Comparison of ENCODE assay signal across 1 cellular context in the genomic region with DNA sequence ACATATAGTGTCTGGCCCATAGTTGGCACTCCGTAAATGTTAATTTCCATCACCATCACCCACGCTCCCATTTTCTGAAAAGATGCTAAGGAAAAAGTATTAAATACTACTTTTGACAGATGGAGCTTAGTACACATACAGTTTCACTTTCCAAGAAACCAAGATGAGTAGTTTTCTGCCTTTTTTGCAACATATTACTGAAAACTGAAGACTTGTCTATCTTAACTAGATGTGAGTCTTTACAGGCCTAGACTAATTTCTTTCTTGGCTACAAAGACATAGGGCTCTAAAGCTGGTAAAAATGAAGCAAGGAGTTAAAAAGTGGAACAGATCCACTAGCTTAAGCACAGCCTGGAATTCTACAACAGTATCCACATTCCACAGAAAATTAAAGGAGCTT.
TF ChIP-seq lines count a peak whose summit lies in the region.

No MANE protein-coding gene starts in this region.

TF ChIP-seq in SK-N-SH treated with all-trans-retinoic acid at 6 μM for 48 hours, 23 proteins besides CTCF, POLR2A, EP300 and RAD21 (continued from another document):
- TF ChIP-seq PATZ1 (CRISPR knock-in tag; IDR thresholded peaks at IDR 0.05; ENCODE audit: borderline replicate concordance), result no peak
- no peak for TF ChIP-seq POU6F1 (CRISPR knock-in tag; IDR thresholded peaks at IDR 0.05; ENCODE audit: borderline replicate concordance, low read depth)
- TF ChIP-seq, protein P1, sequence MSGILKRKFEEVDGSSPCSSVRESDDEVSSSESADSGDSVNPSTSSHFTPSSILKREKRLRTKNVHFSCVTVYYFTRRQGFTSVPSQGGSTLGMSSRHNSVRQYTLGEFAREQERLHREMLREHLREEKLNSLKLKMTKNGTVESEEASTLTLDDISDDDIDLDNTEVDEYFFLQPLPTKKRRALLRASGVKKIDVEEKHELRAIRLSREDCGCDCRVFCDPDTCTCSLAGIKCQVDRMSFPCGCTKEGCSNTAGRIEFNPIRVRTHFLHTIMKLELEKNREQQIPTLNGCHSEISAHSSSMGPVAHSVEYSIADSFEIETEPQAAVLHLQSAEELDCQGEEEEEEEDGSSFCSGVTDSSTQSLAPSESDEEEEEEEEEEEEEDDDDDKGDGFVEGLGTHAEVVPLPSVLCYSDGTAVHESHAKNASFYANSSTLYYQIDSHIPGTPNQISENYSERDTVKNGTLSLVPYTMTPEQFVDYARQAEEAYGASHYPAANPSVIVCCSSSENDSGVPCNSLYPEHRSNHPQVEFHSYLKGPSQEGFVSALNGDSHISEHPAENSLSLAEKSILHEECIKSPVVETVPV (CRISPR knock-in tag; IDR thresholded peaks at IDR 0.05), result no peak
- no peak for TF ChIP-seq BACH2 (CRISPR knock-in tag; IDR thresholded peaks at IDR 0.05; ENCODE audit: borderline replicate concordance)
- TF ChIP-seq ZFP30 (CRISPR knock-in tag; IDR thresholded peaks at IDR 0.05), result no peak
- TF ChIP-seq PPARA (CRISPR knock-in tag; IDR thresholded peaks at IDR 0.05; ENCODE audit: borderline replicate concordance), result no peak
